ENCODE assay signal across 12 cellular contexts in genomic region chr6:56450882-56451739, GRCh38.
DNase-seq lines count a peak whose midpoint lies in the region; ATAC-seq and TF ChIP-seq lines count a peak whose summit lies in the region.
"Had no signal": no experiment of that assay in that cellular context is flagged by ENCODE, and none has a peak within 500 bp of the region (broad histone marks: within the 10 kb centered on the region; RNA-seq: fewer than 3 reads in every experiment).

No MANE protein-coding gene starts in this region.

- POLR2A ChIA-PET in MCF 10A (lab: Yijun Ruan, JAX) = interaction anchor here (0.6 to 1.4 kb wide), 3 partner anchors 44 to 81 kb away, joined by 3 to 10 read pairs (median 3); no protein-coding TSS in a partner anchor

- dilution Hi-C loops in mammary epithelial cell (cut with HindIII; ENCODE audit: low sequenced_read_pairs) = no loop called here

- BruUV-seq in MCF 10A (replicated peaks; lab: Mats Ljungman, UMichigan) = no TSS peak
- BruUV-seq in mammary epithelial cell (replicated peaks; lab: Mats Ljungman, UMichigan) = no TSS peak

- 50% methylated on average over 2 of the region's 2 CpGs for WGBS in mammary epithelial cell (ENCODE audit: low coverage, missing lambda C conversion rate)

- H3K36me3 Mint-ChIP-seq in MCF 10A (ENCODE audit: insufficient read depth, unreplicated experiment) (peaks cover 73% of the 10 kb centered on the region), neural crest cell (ENCODE audit: low read depth) (peaks cover 4% of the 10 kb centered on the region)

- H3K9me3 ChIP-seq in mammary epithelial cell (replicated peaks; ENCODE audit: insufficient read depth, low read length) = no peaks in the 10 kb centered on the region

- H3K9me3 Mint-ChIP-seq in MCF 10A (ENCODE audit: unreplicated experiment) (no peaks in the 10 kb centered on the region), neural crest cell (no peaks in the 10 kb centered on the region)
- H3K9me3 Mint-ChIP-seq: T-helper 1 cell treated with Interleukin-12 subunit alpha and Interleukin-12 subunit beta and Interleukin-4 antibody, amounts not matched to agents 30 μg/mL and 1 μg/mL, for 36 hours had no signal

- peak overlapping the region; percentile 19 for H3K27ac Mint-ChIP-seq in MCF 10A (ENCODE audit: low read depth, unreplicated experiment)
- H3K27ac Mint-ChIP-seq in neural crest cell (ENCODE audit: unreplicated experiment) = peak overlapping the region; percentile 45
- H3K27ac Mint-ChIP-seq: T-helper 1 cell treated with Interleukin-12 subunit alpha and Interleukin-12 subunit beta and Interleukin-4 antibody, amounts not matched to agents 30 μg/mL and 1 μg/mL, for 36 hours had no signal

- no peaks in the 10 kb centered on the region for H3K79me2 ChIP-seq in mammary epithelial cell (ENCODE audit: insufficient read depth, low read length)

- H3K36me3 ChIP-seq in mammary epithelial cell (ENCODE audit: insufficient read depth, low read length) = peaks cover 5% of the 10 kb centered on the region

- H3K4me2 ChIP-seq in mammary epithelial cell (ENCODE audit: insufficient read depth, low read depth, low read length) = no peak overlapping the region

- no peaks in the 10 kb centered on the region for H3K27me3 ChIP-seq in mammary epithelial cell (ENCODE audit: insufficient read depth, low read length)

- no peak overlapping the region for H3K4me3 ChIP-seq in mammary epithelial cell (replicated peaks in 1 of 3; ENCODE audit: insufficient read depth in 1 of 3, low read depth in 2 of 3, low read length in 3 of 3)
- H3K4me3 ChIP-seq in fibroblast of villous mesenchyme (ENCODE audit: low read depth, low read length) = no peak overlapping the region

- in situ Hi-C loops in mammary epithelial cell (cut with MboI; ENCODE audit: low sequenced_read_pairs in 2 of 2) (no loop called here), GM13976 (cut with MboI; ENCODE audit: low sequenced_read_pairs, unreplicated experiment) (no loop called here)

- H3K27me3 Mint-ChIP-seq in MCF 10A (ENCODE audit: insufficient read depth, unreplicated experiment) (no peaks in the 10 kb centered on the region), neural crest cell (ENCODE audit: low read depth) (no peaks in the 10 kb centered on the region)

- TF ChIP-seq CTCF in MCF 10A (IDR thresholded peaks at IDR 0.05; ENCODE audit: unreplicated experiment) = no peak
- TF ChIP-seq CTCF in mammary epithelial cell (conservative IDR thresholded peaks at IDR 0.05 in 1 of 2, IDR thresholded peaks at IDR 0.05 in 1 of 2; ENCODE audit: extremely low read depth in 1 of 2, insufficient read depth in 1 of 2, low read depth in 1 of 2, low read length in 2 of 2) = no peak
- TF ChIP-seq CTCF in fibroblast of villous mesenchyme (IDR thresholded peaks at IDR 0.05; ENCODE audit: insufficient read depth, low read depth, low read length) = no peak
- no peak for TF ChIP-seq CTCF in neural crest cell (conservative IDR thresholded peaks at IDR 0.05)
- TF ChIP-seq CTCF in GM13976 (IDR thresholded peaks at IDR 0.05; ENCODE audit: borderline replicate concordance, control extremely low read depth, extremely low read depth, insufficient read depth, missing control alignments) = no peak

- no peak overlapping the region for H2AFZ ChIP-seq in mammary epithelial cell (ENCODE audit: low read depth, low read length)

- no peaks in the 10 kb centered on the region for H4K20me1 ChIP-seq in mammary epithelial cell (ENCODE audit: insufficient read depth, low read length)

- H3K4me3 Mint-ChIP-seq in MCF 10A (ENCODE audit: unreplicated experiment) = no peak overlapping the region
- H3K4me3 Mint-ChIP-seq in neural crest cell = no peak overlapping the region
- H3K4me3 Mint-ChIP-seq: T-helper 1 cell treated with Interleukin-12 subunit alpha and Interleukin-12 subunit beta and Interleukin-4 antibody, amounts not matched to agents 30 μg/mL and 1 μg/mL, for 36 hours had no signal

- H3K9ac ChIP-seq in mammary epithelial cell (ENCODE audit: insufficient read depth, low read length) = no peak overlapping the region

- CTCF ChIA-PET in MCF 10A (lab: Yijun Ruan, JAX) = interaction anchor here (1.8 to 3.6 kb wide), 2 partner anchors 82 to 93 kb away, joined by 7 to 35 read pairs; no protein-coding TSS in a partner anchor
- CTCF ChIA-PET in mammary epithelial cell (lab: Charles Lee; ENCODE audit: low non-redundant PET) = no interaction called here

- no peak overlapping the region for H3K27ac ChIP-seq in mammary epithelial cell (ENCODE audit: insufficient read depth, low read depth, low read length)

- ATAC-seq in GM21381 (IDR thresholded peaks at IDR 0.05; ENCODE audit: unreplicated experiment) (no peak), HG03159 (IDR thresholded peaks at IDR 0.05; ENCODE audit: unreplicated experiment) (no peak)
- ATAC-seq: left colon had no signal

- no peaks in the 10 kb centered on the region for H3K4me1 ChIP-seq in mammary epithelial cell (ENCODE audit: insufficient read depth, low read length)

- intact Hi-C loops in MCF 10A (cut with micrococcal nuclease) = no loop called here
- intact Hi-C loops in mammary epithelial cell (cut with micrococcal nuclease) = loop anchor here (10.0 kb wide), 1 partner anchor 136 kb away; no protein-coding TSS in a partner anchor

- DNase-seq in MCF 10A (ENCODE audit: unreplicated experiment) (peak; percentile 36), mammary epithelial cell (no peak), fibroblast of villous mesenchyme (ENCODE audit: low read depth) (peak; percentile 49), neural crest cell (ENCODE audit: low read depth, low spot score) (no peak), GM13976 (ENCODE audit: low spot score) (no peak), cerebellum (ENCODE audit: low spot score) (no peak)
- DNase-seq: NCI-H1436, retina had no signal

- peaks cover 8% of the 10 kb centered on the region for H3K4me1 Mint-ChIP-seq in MCF 10A (ENCODE audit: insufficient read depth, unreplicated experiment)
- H3K4me1 Mint-ChIP-seq in neural crest cell = no peaks in the 10 kb centered on the region

Comparison
In these comparisons a context has a peak if more than half of its experiments do, and no peak if none do; other contexts are left out.
1. DNase-seq: peak in MCF 10A (single experiment) and fibroblast of villous mesenchyme (single experiment); none in mammary epithelial cell (single experiment), neural crest cell (single experiment), GM13976 (single experiment) and cerebellum (single experiment).